8 cellular contexts compared by ENCODE assay signal in the genomic region with DNA sequence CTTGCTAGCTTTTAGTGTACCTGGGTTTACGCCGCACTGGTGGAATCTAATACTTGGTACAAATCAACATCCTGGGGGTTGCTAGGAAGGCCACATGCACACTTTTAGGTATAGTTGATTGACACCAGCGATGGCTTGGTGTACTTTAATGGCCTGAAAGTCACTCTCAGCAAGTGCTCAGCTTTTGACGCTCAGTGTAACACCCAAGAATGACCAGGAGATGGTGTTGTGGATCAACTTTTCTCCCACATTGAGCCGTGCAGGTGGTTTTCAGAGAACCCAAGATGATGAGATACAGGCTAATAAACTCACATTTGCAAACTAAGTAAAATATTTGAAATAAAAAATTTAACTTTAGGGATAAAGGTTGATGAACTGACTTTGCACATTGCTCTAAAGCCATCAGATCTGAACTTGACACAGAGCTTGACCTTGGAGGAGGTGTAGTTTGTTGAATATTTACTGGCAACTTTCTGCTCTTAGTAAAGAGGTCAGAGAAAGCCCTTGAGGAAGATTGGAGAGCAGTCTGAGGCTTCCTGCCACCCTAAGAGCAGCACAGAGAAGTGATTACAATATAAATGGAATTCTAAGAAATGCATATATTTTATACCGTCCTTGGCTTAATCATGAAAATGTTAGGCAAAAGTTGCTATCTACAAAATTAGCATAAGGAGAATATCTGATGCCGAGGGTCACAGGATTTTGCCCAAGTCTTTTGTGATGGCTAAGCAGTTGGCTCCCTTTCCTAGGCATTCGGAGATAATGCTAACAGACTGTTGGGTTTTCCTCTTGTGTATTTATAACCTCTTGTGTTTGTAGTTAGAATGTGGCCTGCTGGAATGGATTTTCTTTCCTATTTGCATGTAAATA.
DNase-seq lines count a peak whose midpoint lies in the region; ATAC-seq, FAIRE-seq and TF ChIP-seq lines count a peak whose summit lies in the region.

No MANE protein-coding gene starts in this region.

- no peaks in the 10 kb centered on the region for H4K20me1 ChIP-seq in H1 (replicated peaks in 1 of 2; ENCODE audit: control insufficient read depth in 1 of 2, insufficient read depth in 2 of 2, low read length in 2 of 2)

- FAIRE-seq in H1 (lab: Jason Lieb, UNC), result peak; percentile 99

- peak overlapping the region; percentile 78 for H3K27ac ChIP-seq in HUES48 (ENCODE audit: low read depth, low read length)
- no peak overlapping the region for H3K27ac ChIP-seq in H1 (ENCODE audit: low read depth, low read length)

- no peaks in the 10 kb centered on the region for H3K9me3 ChIP-seq in HUES48 (ENCODE audit: control insufficient read depth, insufficient read depth, low read length)
- H3K9me3 ChIP-seq in H1 (ENCODE audit: insufficient read depth in 2 of 2, low read depth in 1 of 2, low read length in 1 of 2), result no peaks in the 10 kb centered on the region

- POLR2A ChIA-PET in H1 (lab: Charles Lee; ENCODE audit: partially characterized antibody), result interaction anchor here (2.3 kb wide), 1 partner anchor 872 kb away, joined by 10 read pairs; a partner anchor contains a TSS

- H3K4ac ChIP-seq in H1 (replicated peaks; ENCODE audit: insufficient read length, low read depth, low read length), result no peak overlapping the region

- H3K4me1 Mint-ChIP-seq in memory B cell, result no peaks in the 10 kb centered on the region

- 0 out of 2 replicates have a peak overlapping the region, but pooled peaks have one; percentile 11 for H3K4me3 ChIP-seq in HUES48 (ENCODE audit: low read depth, low read length)
- H3K4me3 ChIP-seq in H1 (ENCODE audit: extremely low read depth in 1 of 4, insufficient read depth in 2 of 4, low read depth in 3 of 4, low read length in 4 of 4), result peak overlapping the region in 1 of 4 experiments; percentile 34; a peak in 1 of 8 replicates

- H3K79me1 ChIP-seq in H1 (ENCODE audit: low read depth, low read length), result no peaks in the 10 kb centered on the region

- no peak overlapping the region for H3K23ac ChIP-seq in H1 (ENCODE audit: insufficient read length)

- CTCF ChIA-PET in H1 (lab: Charles Lee; ENCODE audit: partially characterized antibody), result interaction anchor here (0.7 to 5.3 kb wide), 23 partner anchors 9 to 1050 kb away, joined by 3 to 18 read pairs (median 3); a partner anchor contains a TSS

- H3K4me1 ChIP-seq in HUES48 (ENCODE audit: control insufficient read depth, insufficient read depth, low read length) (peaks cover 31% of the 10 kb centered on the region), H1 (replicated peaks in 1 of 4; ENCODE audit: control insufficient read depth in 3 of 4, insufficient read depth in 4 of 4, low read length in 3 of 4) (peaks cover 0 to 13% (median 6%) of the 10 kb centered on the region in 4 experiments; a peak in 4 of 7 replicates)

- TF ChIP-seq CTCF in H1 (IDR thresholded peaks at IDR 0.05; ENCODE audit: control extremely low read depth in 1 of 3, insufficient read depth in 1 of 3, low read depth in 1 of 3, low read length in 3 of 3), result peak; percentile 38 to 82 (median 80)

- no peak overlapping the region for H2BK12ac ChIP-seq in H1 (ENCODE audit: low read depth, low read length)

- H3K4me3 Mint-ChIP-seq in memory B cell, result no peak overlapping the region

- H3K23me2 ChIP-seq in H1 (ENCODE audit: low read depth, low read length), result no peaks in the 10 kb centered on the region

- no peak overlapping the region for H2BK120ac ChIP-seq in H1 (replicated peaks; ENCODE audit: low read depth, low read length)

- H3K27me3 Mint-ChIP-seq in memory B cell, result peaks cover 6% of the 10 kb centered on the region

- 20% methylated on average over 8 of the region's 8 CpGs; no CpG with 5 or more reads in 1 of the 2 experiments for WGBS in H1 (ENCODE audit: extremely low coverage in 1 of 2, insufficient coverage in 1 of 2, insufficient read length in 1 of 2, insufficient replicate concordance in 2 of 2, low coverage in 1 of 2, low lambda C conversion rate in 2 of 2, missing lambda C conversion rate in 1 of 2), 2 experiments

- peak; percentile 41 to 45 for DNase-seq in activated T-cell treated with anti-CD3 and anti-CD28 coated beads, Interleukin-2, amount 50 U/mL, for 48 hours
- DNase-seq in activated T-cell treated with anti-CD3 and anti-CD28 coated beads for 4 hours (no peak), SK-MEL-5 (ENCODE audit: low read depth, low spot score) (peak; percentile 68), H1 (ENCODE audit: low read depth in 1 of 2, low spot score in 2 of 2) (peak in 1 of 2 experiments; percentile 51), memory B cell (ENCODE audit: low spot score in 2 of 2) (peak in 1 of 2 donors; percentile 20), NCI-H2029 treated with DMSO at 0.1 percent for 48 hours (lab: John Stamatoyannopoulos, UW) (no peak)

- H3K9ac ChIP-seq in HUES48 (ENCODE audit: low read depth, low read length), result no peak overlapping the region
- peak overlapping the region in 1 of 4 experiments; percentile 13; a peak in 1 of 7 replicates for H3K9ac ChIP-seq in H1 (replicated peaks in 1 of 4; ENCODE audit: extremely low read depth in 1 of 4, low read depth in 3 of 4, low read length in 3 of 4)

- peak; percentile 76 for ATAC-seq in GM21423 (IDR thresholded peaks at IDR 0.05; ENCODE audit: unreplicated experiment)
- ATAC-seq in memory B cell (ENCODE audit: low read depth), result peak; percentile 77

- no peak overlapping the region for H2AK5ac ChIP-seq in H1 (ENCODE audit: low read depth, low read length)

- no peaks in the 10 kb centered on the region for H3K36me3 Mint-ChIP-seq in memory B cell

- peak overlapping the region; percentile 2 to 55; a peak in 3 of 4 replicates for H3K4me2 ChIP-seq in H1 (ENCODE audit: insufficient read depth in 1 of 2, low read depth in 2 of 2, low read length in 2 of 2)

- no peak overlapping the region for H4K91ac ChIP-seq in H1 (replicated peaks; ENCODE audit: insufficient read length, low read length)

- no peak overlapping the region for H4K5ac ChIP-seq in H1 (ENCODE audit: insufficient read length, low read depth, low read length)

- no peak for TF ChIP-seq EP300 in H1 (IDR thresholded peaks at IDR 0.05; ENCODE audit: borderline replicate concordance in 1 of 2, low read depth in 2 of 2, low read length in 2 of 2)

- peak; percentile 92 to 94 for TF ChIP-seq RAD21 in H1 (IDR thresholded peaks at IDR 0.05 in 1 of 2, conservative IDR thresholded peaks at IDR 0.05 in 1 of 2; ENCODE audit: low read depth in 2 of 2, low read length in 2 of 2)

- in situ Hi-C loops in SK-MEL-5 (cut with HindIII; ENCODE audit: low pct_unique_long_range_greater_than_20kb, low sequenced_read_pairs), result no loop called here

- TF ChIP-seq POLR2A in H1 (IDR thresholded peaks at IDR 0.05; ENCODE audit: control extremely low read depth in 1 of 2, low read depth in 2 of 2, low read length in 2 of 2), result no peak

- no peak overlapping the region for H2BK5ac ChIP-seq in H1 (ENCODE audit: low read depth, low read length)

- H3K27me3 ChIP-seq in HUES48 (ENCODE audit: control insufficient read depth, insufficient read depth, low read length) (no peaks in the 10 kb centered on the region), H1 (replicated peaks in 1 of 4; ENCODE audit: control insufficient read depth in 3 of 4, extremely low read depth in 1 of 4, insufficient read depth in 3 of 4, low read length in 3 of 4) (no peaks in the 10 kb centered on the region)

- H3K14ac ChIP-seq in H1 (ENCODE audit: insufficient read length), result no peak overlapping the region

- no peaks in the 10 kb centered on the region for H3K79me2 ChIP-seq in H1 (ENCODE audit: control insufficient read depth in 1 of 2, insufficient read depth in 2 of 2, low read length in 2 of 2)

- H3K9me3 Mint-ChIP-seq in memory B cell, result no peaks in the 10 kb centered on the region

- H3K18ac ChIP-seq in H1 (ENCODE audit: extremely low read depth, low read length), result no peak overlapping the region

- no peak overlapping the region for H3K27ac Mint-ChIP-seq in memory B cell

- no peak overlapping the region for H3K56ac ChIP-seq in H1 (replicated peaks; ENCODE audit: insufficient read length, low read depth, low read length)

- H2AFZ ChIP-seq in H1 (ENCODE audit: low read length), result no peak overlapping the region

- H3K36me3 ChIP-seq in HUES48 (ENCODE audit: control insufficient read depth, insufficient read depth, low read length) (no peaks in the 10 kb centered on the region), H1 (ENCODE audit: control insufficient read depth in 2 of 4, insufficient read depth in 4 of 4, low read length in 3 of 4) (no peaks in the 10 kb centered on the region)

- H2BK20ac ChIP-seq in H1 (ENCODE audit: low read length), result no peak overlapping the region

- H4K8ac ChIP-seq in H1 (ENCODE audit: extremely low read depth, insufficient read depth, low read length), result no peak overlapping the region

- no peak overlapping the region for H2BK15ac ChIP-seq in H1 (ENCODE audit: low read length)

TF ChIP-seq in H1, 55 proteins besides CTCF, POLR2A, EP300 and RAD21 (continues in another document):
- TF ChIP-seq RBBP5 (IDR thresholded peaks at IDR 0.05; ENCODE audit: borderline replicate concordance, low read depth, low read length), result no peak
- TF ChIP-seq SRF (IDR thresholded peaks at IDR 0.05; ENCODE audit: low read depth, low read length), result no peak
- TF ChIP-seq ZNF274 (IDR thresholded peaks at IDR 0.05; ENCODE audit: borderline replicate concordance, extremely low read depth, low read length), result no peak
- no peak for TF ChIP-seq KDM4A (IDR thresholded peaks at IDR 0.05; ENCODE audit: low read depth, low read length, severe bottlenecking)
- TF ChIP-seq BACH1 (IDR thresholded peaks at IDR 0.05; ENCODE audit: low read length), result no peak
- no peak for TF ChIP-seq SP2 (IDR thresholded peaks at IDR 0.05; ENCODE audit: low read length)
- TF ChIP-seq, protein P1, sequence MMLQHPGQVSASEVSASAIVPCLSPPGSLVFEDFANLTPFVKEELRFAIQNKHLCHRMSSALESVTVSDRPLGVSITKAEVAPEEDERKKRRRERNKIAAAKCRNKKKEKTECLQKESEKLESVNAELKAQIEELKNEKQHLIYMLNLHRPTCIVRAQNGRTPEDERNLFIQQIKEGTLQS (IDR thresholded peaks at IDR 0.05; ENCODE audit: insufficient read depth, low read depth, low read length), result no peak
- no peak for TF ChIP-seq KDM5A (IDR thresholded peaks at IDR 0.05; ENCODE audit: low read length)
- no peak for TF ChIP-seq HDAC2 (IDR thresholded peaks at IDR 0.05; ENCODE audit: borderline replicate concordance in 1 of 2, low read depth in 2 of 2, low read length in 2 of 2)
- no peak for TF ChIP-seq SP4 (IDR thresholded peaks at IDR 0.05; ENCODE audit: low read length)

Comparison
In these comparisons a context has a peak if more than half of its experiments do, and no peak if none do; other contexts are left out.
1. DNase-seq: peak in activated T-cell treated with anti-CD3 and anti-CD28 coated beads, Interleukin-2, amount 50 U/mL, for 48 hours (2 of 2) and SK-MEL-5 (single experiment); none in activated T-cell treated with anti-CD3 and anti-CD28 coated beads for 4 hours (single experiment) and NCI-H2029 treated with DMSO at 0.1 percent for 48 hours (single experiment).